Comparison of ENCODE assay signal across 5 cellular contexts in the genomic region with DNA sequence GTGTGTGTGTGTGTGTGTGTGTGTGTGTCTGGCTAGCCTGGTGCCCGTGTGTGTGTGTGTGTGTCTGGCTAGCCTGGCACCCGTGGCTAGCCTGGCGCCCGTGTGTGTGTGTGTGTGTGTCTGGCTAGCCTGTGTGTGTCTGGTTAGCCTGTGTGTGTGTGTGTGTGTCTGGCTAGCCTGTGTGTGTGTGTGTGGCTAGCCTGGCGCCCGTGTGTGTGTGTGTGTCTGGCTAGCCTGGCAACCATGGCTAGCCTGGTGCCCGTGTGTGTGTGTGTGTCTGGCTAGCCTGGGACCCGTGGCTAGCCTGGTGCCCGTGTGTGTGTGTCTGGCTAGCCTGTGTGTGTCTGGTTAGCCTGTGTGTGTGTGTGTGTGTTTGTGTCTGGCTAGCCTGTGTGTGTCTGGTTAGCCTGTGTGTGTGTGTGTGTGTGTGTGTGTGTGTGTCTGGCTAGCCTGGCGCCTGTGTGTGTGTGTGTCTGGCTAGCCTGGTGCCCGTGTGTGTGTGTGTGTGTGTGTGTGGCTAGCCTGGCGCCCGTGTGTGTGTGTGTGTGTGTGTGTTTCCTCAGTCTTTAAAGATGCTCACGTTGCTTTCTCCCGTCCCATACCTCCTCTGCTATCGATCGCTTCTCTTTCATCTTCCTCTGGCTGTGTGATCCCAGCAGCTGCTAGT. TPM values are rescaled to one million over a fixed set of nuclear protein-coding genes. Genes with fewer than 3 reads are reported as not detected.
A peak's percentile ranks its signal among the peaks of the same experiment; 100 is the strongest.
DNase-seq lines count a peak whose midpoint lies in the region; ATAC-seq and TF ChIP-seq lines count a peak whose summit lies in the region.
"Not testable (repeated sequence)": the region's sequence is repeated elsewhere in the genome, so short reads cannot be mapped to it uniquely, and the experiment has no call there.

No MANE protein-coding gene starts in this region.

- H3K4ac ChIP-seq in H9 (ENCODE audit: low read depth, low read length) = not testable (repeated sequence)

- not testable (repeated sequence) for H3K18ac ChIP-seq in H9 (ENCODE audit: insufficient read length, low read depth, low read length)

- not testable (repeated sequence) for H2BK5ac ChIP-seq in H9 (ENCODE audit: insufficient read length, low read length)

- H2AK5ac ChIP-seq in H9 (ENCODE audit: insufficient read length, low read length) = not testable (repeated sequence)

- not testable (repeated sequence) for H3K27me3 Mint-ChIP-seq in H9 (ENCODE audit: low read depth); natural killer cell (ENCODE audit: low read depth in 2 of 2)

- peaks cover 13 to 30% of the 10 kb centered on the region in 2 experiments for H3K4me1 Mint-ChIP-seq in H9
- peaks cover 16 to 33% of the 10 kb centered on the region in 2 donors for H3K4me1 Mint-ChIP-seq in natural killer cell

- H3K36me3 Mint-ChIP-seq in H9 (ENCODE audit: insufficient read depth in 1 of 3, low read depth in 3 of 3); natural killer cell: not testable (repeated sequence)

- H3K27me3 ChIP-seq in H9 (ENCODE audit: insufficient read depth, low read length); PC-3 (ENCODE audit: low read length); adipocyte (replicated peaks; ENCODE audit: control insufficient read depth, insufficient read depth, low read length): not testable (repeated sequence)

- H3K56ac ChIP-seq in H9 (ENCODE audit: insufficient read length, low read depth, low read length) = not testable (repeated sequence)

- not testable (repeated sequence) for H3K79me2 ChIP-seq in H9 (ENCODE audit: insufficient read depth, low read length)
- peaks cover 12% of the 10 kb centered on the region for H3K79me2 ChIP-seq in PC-3 (ENCODE audit: low read length)

- POLR2A ChIA-PET in PC-3 (lab: Charles Lee; ENCODE audit: unreplicated experiment) = not testable (repeated sequence)

- intact Hi-C loops in PC-3 (cut with micrococcal nuclease); natural killer cell (cut with micrococcal nuclease): not testable (repeated sequence)

- H3T11ph ChIP-seq in H9 (ENCODE audit: low read length) = not testable (repeated sequence)

- not testable (repeated sequence) for H3K9ac ChIP-seq in H9 (ENCODE audit: extremely low read depth, insufficient read length, low read length)
- 0 out of 2 replicates have a peak overlapping the region, but pooled peaks have one; percentile 77 for H3K9ac ChIP-seq in PC-3 (ENCODE audit: low read length)
- peak overlapping the region; percentile 85 for H3K9ac ChIP-seq in adipocyte (ENCODE audit: low read length)

- not testable (repeated sequence) for H2BK12ac ChIP-seq in H9 (ENCODE audit: insufficient read length, low read depth, low read length)

- not testable (repeated sequence) for TF ChIP-seq CTCF in H9 (conservative IDR thresholded peaks at IDR 0.05); PC-3 (conservative IDR thresholded peaks at IDR 0.05; ENCODE audit: low read depth, low read length); natural killer cell (IDR thresholded peaks at IDR 0.05)

- ATAC-seq in PC-3 = not testable (repeated sequence)
- peak in 1 of 3 donors; percentile 18 for ATAC-seq in natural killer cell

- not testable (repeated sequence) for H3K9me3 ChIP-seq in H9 (ENCODE audit: control insufficient read depth, low read depth, low read length); PC-3 (ENCODE audit: low read length); adipocyte (ENCODE audit: control insufficient read depth, low read length)

- H4K20me1 ChIP-seq in H9 (ENCODE audit: control insufficient read depth, insufficient read depth, insufficient read length); PC-3 (ENCODE audit: low read length): not testable (repeated sequence)

- not testable (repeated sequence) for H3K36me3 ChIP-seq in PC-3 (ENCODE audit: low read depth, low read length)
- peaks cover 16% of the 10 kb centered on the region for H3K36me3 ChIP-seq in adipocyte (ENCODE audit: control insufficient read depth, insufficient read depth, low read length, severe bottlenecking)

- not testable (repeated sequence) for H3F3A ChIP-seq in PC-3 (ENCODE audit: low read length, unreplicated experiment)

- H3K4me2 ChIP-seq in H9 (ENCODE audit: insufficient read depth, insufficient read length, low read length) = peak overlapping the region; percentile 70
- peak overlapping the region; percentile 84 for H3K4me2 ChIP-seq in PC-3 (ENCODE audit: low read length)

- H3K14ac ChIP-seq in H9 (ENCODE audit: insufficient read depth, low read length) = not testable (repeated sequence)

- H3K4me1 ChIP-seq in H9 (ENCODE audit: insufficient read depth, low read length); PC-3 (ENCODE audit: insufficient read depth, low read length): not testable (repeated sequence)
- peaks cover 15% of the 10 kb centered on the region for H3K4me1 ChIP-seq in adipocyte (ENCODE audit: control insufficient read depth, insufficient read depth, low read length)

- BruUV-seq in PC-3 (replicated peaks; lab: Mats Ljungman, UMichigan) = not testable (repeated sequence)

- H3K4me3 Mint-ChIP-seq in H9 (peak overlapping the region; percentile 85 to 91), natural killer cell (peak overlapping the region; percentile 82)

- CTCF ChIA-PET in PC-3 (lab: Charles Lee) = interaction anchor here (0.7 kb wide), 1 partner anchor 14 kb away, joined by 3 read pairs; no protein-coding TSS in a partner anchor

- DNase-seq in H9, PC-3, natural killer cell: not testable (repeated sequence)
- DNase-seq in adipocyte (ENCODE audit: low read depth) (peak; percentile 38), fibroblast of peridontal ligament (ENCODE audit: extremely low read depth) (peak; percentile 68)

- H3K4me3 ChIP-seq in PC-3 (ENCODE audit: low read length) (peak overlapping the region; percentile 87), adipocyte (ENCODE audit: low read length) (peak overlapping the region; percentile 87)

- H3K23ac ChIP-seq in H9 (ENCODE audit: insufficient read length, low read depth, low read length) = not testable (repeated sequence)

- H2AFZ ChIP-seq in H9 (ENCODE audit: low read length); PC-3 (ENCODE audit: low read length): not testable (repeated sequence)

- not testable (repeated sequence) for H4K8ac ChIP-seq in H9 (replicated peaks; ENCODE audit: insufficient read length, low read depth, low read length)

- WGBS in H9 (ENCODE audit: extremely low coverage, insufficient read length, low lambda C conversion rate) = no CpG with 5 or more reads among the region's 17 CpGs

- H3K27ac Mint-ChIP-seq in H9 = peak overlapping the region in 2 of 3 experiments; percentile 32 to 35; a peak in 2 of 7 replicates
- H3K27ac Mint-ChIP-seq in natural killer cell = peak overlapping the region; percentile 83 to 88

- not testable (repeated sequence) for H3K9me3 Mint-ChIP-seq in H9, natural killer cell

- H2BK20ac ChIP-seq in H9 (ENCODE audit: low read depth, low read length, poor library complexity, severe bottlenecking) = not testable (repeated sequence)

- H3K79me1 ChIP-seq in H9 (ENCODE audit: insufficient read depth, low read depth, low read length, poor library complexity, severe bottlenecking) = not testable (repeated sequence)

- not testable (repeated sequence) for H4K5ac ChIP-seq in H9 (ENCODE audit: insufficient read length, low read depth, low read length)

- H3K27ac ChIP-seq in H9 (ENCODE audit: insufficient read length, low read depth, low read length); PC-3 (ENCODE audit: low read length): not testable (repeated sequence)

- H3K9me2 ChIP-seq in PC-3 (replicated peaks; ENCODE audit: low read length) = not testable (repeated sequence)

- H3K23me2 ChIP-seq in H9 (ENCODE audit: insufficient read length, low read depth, low read length, poor library complexity, severe bottlenecking) = not testable (repeated sequence)

- H2BK120ac ChIP-seq in H9 (ENCODE audit: low read depth, low read length, poor library complexity, severe bottlenecking) = not testable (repeated sequence)

- not testable (repeated sequence) for H4K91ac ChIP-seq in H9 (ENCODE audit: insufficient read length, low read depth, low read length)

- not testable (repeated sequence) for H2BK15ac ChIP-seq in H9 (ENCODE audit: low read depth, low read length)

RNA-seq across cellular contexts. Expression of gene PIGQ, which starts 1.4 kb away (rescaled TPM):
- total RNA-seq in H9 (2021) (58.0 and 65.5 TPM in 2 replicates), PC-3 (2014; rRNA removed) (36.0 and 43.8 TPM in 2 replicates), natural killer cell (10 to 100 TPM; 27.6 to 40.5 (median 37.0) TPM)

RNA-seq across cellular contexts. Expression of gene NHLRC4, which starts 4.4 kb away (rescaled TPM):
- total RNA-seq in H9 (2021) = 0.26 and 0.42 TPM in 2 replicates
- 0.44 TPM in 1 of 2 replicates, not detected in the other for total RNA-seq in PC-3 (2014; rRNA removed)
- total RNA-seq in natural killer cell = under 1 TPM; 0.28 to 0.75 (median 0.35) TPM

RNA-seq across cellular contexts. Expression of gene PRR35, which starts 11.0 kb away (rescaled TPM):
- total RNA-seq in H9 (2021) (0.33 and 0.50 TPM in 2 replicates), PC-3 (2014; rRNA removed) (not detected in 2 replicates), natural killer cell (under 1 TPM in 1 of 3 donors, not detected in 2; 0.20 TPM)

RNA-seq across cellular contexts. Expression of gene RAB40C, which starts 18.7 kb away (rescaled TPM):
- 19.1 and 20.4 TPM in 2 replicates for total RNA-seq in H9 (2021)
- 19.5 and 27.0 TPM in 2 replicates for total RNA-seq in PC-3 (2014; rRNA removed)
- total RNA-seq in natural killer cell = 10 to 100 TPM; 12.7 to 20.8 (median 20.0) TPM

RNA-seq across cellular contexts. Expression of gene CAPN15, which starts 43.7 kb away (rescaled TPM):
- total RNA-seq in H9 (2021) = 71.2 and 76.4 TPM in 2 replicates
- 60.4 and 78.1 TPM in 2 replicates for total RNA-seq in PC-3 (2014; rRNA removed)
- total RNA-seq in natural killer cell = 100 to 1,000 TPM; 151 to 275 (median 186) TPM
